In the genomic region with DNA sequence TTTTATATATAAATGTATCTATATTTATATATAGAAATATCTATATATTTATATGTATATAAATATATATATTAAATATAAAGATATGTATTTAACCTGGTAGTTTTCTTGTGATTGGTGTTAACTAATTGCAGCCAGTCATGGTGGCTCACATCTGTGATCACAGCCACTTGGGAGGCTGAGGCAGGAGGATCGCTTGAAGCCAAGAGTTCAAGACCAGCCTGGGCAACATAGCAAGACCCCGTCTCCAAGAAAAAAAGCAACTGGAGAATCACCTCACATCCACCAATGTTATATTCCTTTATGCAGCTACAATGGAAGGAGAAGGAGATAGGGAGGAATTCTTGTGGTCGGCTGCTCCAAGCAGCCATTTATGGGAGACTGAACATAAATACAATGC, we compare ENCODE assay signal across 27 cellular contexts.
"Had no signal": no experiment of that assay in that cellular context is flagged by ENCODE, and none has a peak within 500 bp of the region (broad histone marks: within the 10 kb centered on the region; RNA-seq: fewer than 3 reads in every experiment).

No MANE protein-coding gene starts in this region.

- H3K27me3 Mint-ChIP-seq: stimulated activated naive B cell treated with anti-CD40 and anti-IgM and Interleukin-4, amounts not matched to agents 10 μg/mL and 1 μg/mL and 100 μg/mL, for 72 hours; stimulated activated naive CD8-positive, alpha-beta T cell treated with anti-CD3 and anti-CD28 coated beads, Interleukin-15, Interleukin-2, amounts not matched to agents 100 ng/mL and 50 ng/mL, for 24 hours had no signal

- DNase-seq: nephron progenitor cell; nucleus accumbens; pancreas; retina; right cardiac atrium; right lobe of liver; sigmoid colon; small intestine; stimulated activated CD4-positive, alpha-beta T cell treated with anti-CD3 and anti-CD28 coated beads, Interleukin-15, amount 100 ng/mL, for 24 hours; stimulated activated CD4-positive, alpha-beta T cell treated with anti-CD3 and anti-CD28 coated beads, Interleukin-2, amount 100 ng/mL, for 24 hours; stimulated activated CD4-positive, alpha-beta T cell treated with anti-CD3 and anti-CD28 coated beads, Interleukin-2, amount 100 ng/mL, for 48 hours; stimulated activated CD4-positive, alpha-beta T cell treated with anti-CD3 and anti-CD28 coated beads, Interleukin-4, amount 100 ng/mL, for 24 hours; stimulated activated naive B cell treated with anti-CD40 and anti-IgM and Interleukin-4, amounts not matched to agents 10 μg/mL and 1 μg/mL and 100 μg/mL, for 72 hours; stimulated activated naive CD4-positive, alpha-beta T cell treated with Interleukin-2 at 50 U/mL for 16 hours; stomach; thyroid gland; trophoblast cell; upper lobe of left lung had no signal

- H3K4me3 Mint-ChIP-seq: natural killer cell treated with Interleukin-12 subunit alpha and Interleukin-12 subunit beta and Interleukin-15 and Interleukin-18, amount 100 ng/mL, for 72 hours; nephron progenitor cell; neural crest cell; stimulated activated effector memory CD8-positive, alpha-beta T cell treated with anti-CD3 and anti-CD28 coated beads, Interleukin-12 subunit alpha, Interleukin-12 subunit beta, amount 100 ng/mL, for 72 hours; stimulated activated naive B cell treated with anti-CD40 and anti-IgM and Interleukin-4, amounts not matched to agents 10 μg/mL and 1 μg/mL and 100 μg/mL, for 72 hours; stimulated activated naive CD8-positive, alpha-beta T cell treated with anti-CD3 and anti-CD28 coated beads, Interleukin-15, Interleukin-2, amounts not matched to agents 100 ng/mL and 50 ng/mL, for 24 hours had no signal

- H3K4me1 Mint-ChIP-seq: stimulated activated effector memory CD8-positive, alpha-beta T cell treated with anti-CD3 and anti-CD28 coated beads, Interleukin-12 subunit alpha, Interleukin-12 subunit beta, amount 100 ng/mL, for 72 hours; stimulated activated naive B cell treated with anti-CD40 and anti-IgM and Interleukin-4, amounts not matched to agents 10 μg/mL and 1 μg/mL and 100 μg/mL, for 72 hours had no signal

- H3K9me3 Mint-ChIP-seq: natural killer cell treated with Interleukin-12 subunit alpha and Interleukin-12 subunit beta and Interleukin-15 and Interleukin-18, amount 100 ng/mL, for 72 hours; stimulated activated effector memory CD8-positive, alpha-beta T cell treated with anti-CD3 and anti-CD28 coated beads, Interleukin-12 subunit alpha, Interleukin-12 subunit beta, amount 100 ng/mL, for 72 hours; stimulated activated naive CD8-positive, alpha-beta T cell treated with anti-CD3 and anti-CD28 coated beads, Interleukin-15, Interleukin-2, amounts not matched to agents 100 ng/mL and 50 ng/mL, for 24 hours had no signal

- H3K27ac Mint-ChIP-seq: natural killer cell treated with Interleukin-12 subunit alpha and Interleukin-12 subunit beta and Interleukin-15 and Interleukin-18, amount 100 ng/mL, for 72 hours; nephron progenitor cell; stimulated activated effector memory CD8-positive, alpha-beta T cell treated with anti-CD3 and anti-CD28 coated beads, Interleukin-12 subunit alpha, Interleukin-12 subunit beta, amount 100 ng/mL, for 72 hours; stimulated activated naive B cell treated with anti-CD40 and anti-IgM and Interleukin-4, amounts not matched to agents 10 μg/mL and 1 μg/mL and 100 μg/mL, for 72 hours; stimulated activated naive CD8-positive, alpha-beta T cell treated with anti-CD3 and anti-CD28 coated beads, Interleukin-15, Interleukin-2, amounts not matched to agents 100 ng/mL and 50 ng/mL, for 24 hours had no signal

- H3K9me3 ChIP-seq: neutrophil, pancreas, prostate gland, right lobe of liver, sigmoid colon, stomach, thoracic aorta, thyroid gland, tibial nerve, upper lobe of left lung, vagina had no signal

- H3K27me3 ChIP-seq: neutrophil, pancreas, right lobe of liver, sigmoid colon, stomach, thyroid gland, tibial nerve, upper lobe of left lung, vagina had no signal

- H3K27ac ChIP-seq: neutrophil, pancreas, prostate gland, right lobe of liver, sigmoid colon, stomach, thoracic aorta, thyroid gland, tibial nerve, upper lobe of left lung, vagina had no signal

- ATAC-seq: natural killer cell treated with Interleukin-12 subunit alpha and Interleukin-12 subunit beta and Interleukin-15 and Interleukin-18, amount 100 ng/mL, for 72 hours; pancreas; right cardiac atrium; stimulated activated effector memory CD8-positive, alpha-beta T cell treated with anti-CD3 and anti-CD28 coated beads, Interleukin-12 subunit alpha, Interleukin-12 subunit beta, amount 100 ng/mL, for 72 hours; stimulated activated naive B cell treated with anti-CD40 and anti-IgM and Interleukin-4, amounts not matched to agents 10 μg/mL and 1 μg/mL and 100 μg/mL, for 72 hours had no signal

- H3K36me3 Mint-ChIP-seq: natural killer cell treated with Interleukin-12 subunit alpha and Interleukin-12 subunit beta and Interleukin-15 and Interleukin-18, amount 100 ng/mL, for 72 hours; stimulated activated effector memory CD8-positive, alpha-beta T cell treated with anti-CD3 and anti-CD28 coated beads, Interleukin-12 subunit alpha, Interleukin-12 subunit beta, amount 100 ng/mL, for 72 hours had no signal

- H3K4me1 ChIP-seq: pancreas, prostate gland, right lobe of liver, sigmoid colon, stomach, thyroid gland, tibial nerve, upper lobe of left lung, vagina had no signal

- H3K4me3 ChIP-seq: pancreas, prostate gland, right lobe of liver, sigmoid colon, stomach, thoracic aorta, thyroid gland, tibial nerve, upper lobe of left lung, vagina had no signal

- H3K36me3 ChIP-seq: neutrophil, pancreas, prostate gland, right lobe of liver, sigmoid colon, stomach, thoracic aorta, thyroid gland, tibial nerve, upper lobe of left lung, vagina had no signal
